Comparison of ENCODE assay signal across 8 cellular contexts in the genomic region with DNA sequence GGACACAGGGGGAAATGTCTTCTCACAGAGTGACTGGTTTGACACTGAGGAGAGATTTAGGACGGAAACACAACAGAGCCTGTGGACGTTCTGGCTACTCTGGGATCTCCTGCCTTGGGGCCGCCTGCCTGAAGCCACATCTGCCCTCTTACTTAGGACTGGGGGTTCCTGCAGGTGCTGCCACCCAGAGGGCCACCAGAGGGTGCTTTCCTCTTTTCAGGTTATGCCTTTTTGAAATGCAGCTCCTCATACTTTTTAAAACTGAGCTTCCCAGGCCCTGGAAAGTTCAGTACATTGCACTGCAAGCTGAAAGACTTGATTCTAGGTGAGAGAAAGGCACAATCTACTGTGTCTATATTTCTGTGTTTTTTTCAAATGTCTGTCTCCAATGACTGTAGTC.
DNase-seq lines count a peak whose midpoint lies in the region; ATAC-seq and TF ChIP-seq lines count a peak whose summit lies in the region.

No MANE protein-coding gene starts in this region.

- intact Hi-C loops in PC-9 (cut with micrococcal nuclease; ENCODE audit: unreplicated experiment): loop anchor here (1.0 kb wide), 2 partner anchors 48 to 429 kb away; a partner anchor contains a TSS
- intact Hi-C loops in gastrocnemius medialis (cut with DNase I; ENCODE audit: low total_unique reads): loop anchor here (10.0 kb wide), 2 partner anchors 175 to 485 kb away; no protein-coding TSS in a partner anchor

- H3K79me2 ChIP-seq in GM23338 (replicated peaks; ENCODE audit: insufficient read depth): no peaks in the 10 kb centered on the region
- H3K79me2 ChIP-seq in PC-9 (ENCODE audit: low read depth): no peaks in the 10 kb centered on the region

- H3K4me3 ChIP-seq in GM23338 (no peak overlapping the region), PC-9 (no peak overlapping the region), fibroblast of mammary gland (ENCODE audit: control insufficient read depth, low read depth, low read length) (no peak overlapping the region), gastrocnemius medialis (no peak overlapping the region)

- BruUV-seq in PC-9 (replicated peaks; lab: Mats Ljungman, UMichigan): no TSS peak

- peaks cover 27% of the 10 kb centered on the region for H3K9me3 Mint-ChIP-seq in GM23338

- H3K36me3 Mint-ChIP-seq in GM23338 (ENCODE audit: low read depth): peaks cover 24% of the 10 kb centered on the region

- H3K9me2 ChIP-seq in GM23338 (ENCODE audit: insufficient read depth): peaks cover 4% of the 10 kb centered on the region; the same call in 1 of the 2 replicates
- H3K9me2 ChIP-seq in PC-9 (ENCODE audit: insufficient read depth): no peaks in the 10 kb centered on the region

- no peaks in the 10 kb centered on the region for H3K27me3 Mint-ChIP-seq in GM23338 (ENCODE audit: insufficient read depth, low read depth, poor library complexity)

- H3K27me3 ChIP-seq in GM23338 (ENCODE audit: insufficient read depth) (no peaks in the 10 kb centered on the region), PC-9 (ENCODE audit: insufficient read depth, low read depth) (no peaks in the 10 kb centered on the region), gastrocnemius medialis (no peaks in the 10 kb centered on the region)

- H3K4me1 Mint-ChIP-seq in GM23338: peaks cover 10% of the 10 kb centered on the region

- POLR2A ChIA-PET in PC-9 (lab: Charles Lee; ENCODE audit: unreplicated experiment): interaction anchor here (0.5 kb wide), 1 partner anchor 378 kb away, joined by 4 read pairs; no protein-coding TSS in a partner anchor

- 0 out of 2 replicates have a peak overlapping the region, but pooled peaks have one; percentile 39 for H2AFZ ChIP-seq in GM23338
- no peak overlapping the region for H2AFZ ChIP-seq in PC-9

- TF ChIP-seq CTCF in GM23338 (conservative IDR thresholded peaks at IDR 0.05; ENCODE audit: low read depth in 2 of 2) (peak; percentile 63 to 72), PC-9 (conservative IDR thresholded peaks at IDR 0.05) (peak; percentile 64), fibroblast of mammary gland (conservative IDR thresholded peaks at IDR 0.05; ENCODE audit: control insufficient read depth, insufficient read depth, low read depth, low read length) (peak; percentile 59), gastrocnemius medialis (IDR thresholded peaks at IDR 0.05 in 4 of 5, conservative IDR thresholded peaks at IDR 0.05 in 1 of 5) (peak; percentile 47 to 72 (median 52))

- H4K20me1 ChIP-seq in GM23338 (replicated peaks; ENCODE audit: insufficient read depth): no peaks in the 10 kb centered on the region
- no peaks in the 10 kb centered on the region for H4K20me1 ChIP-seq in PC-9 (ENCODE audit: insufficient read depth)

- CTCF ChIA-PET in PC-9 (lab: Charles Lee): interaction anchor here (1.0 kb wide), 1 partner anchor 48 kb away, joined by 8 read pairs; no protein-coding TSS in a partner anchor

- H3K9me3 ChIP-seq in PC-9 (ENCODE audit: insufficient read depth, low read depth): peaks cover 3% of the 10 kb centered on the region; the same call in 1 of the 2 replicates
- no peaks in the 10 kb centered on the region for H3K9me3 ChIP-seq in gastrocnemius medialis

- in situ Hi-C loops in gastrocnemius medialis (cut with MboI; ENCODE audit: low sequenced_read_pairs in 4 of 4): no loop called here

- H3K27ac ChIP-seq in GM23338 (ENCODE audit: low read depth) (no peak overlapping the region), PC-9 (no peak overlapping the region), gastrocnemius medialis (no peak overlapping the region)

- ATAC-seq in GM23338 (peak; percentile 87), gastrocnemius medialis (peak; percentile 53 to 91), HG03097 (IDR thresholded peaks at IDR 0.05; ENCODE audit: low FRiP score, unreplicated experiment) (no peak)

- DNase-seq in COR-L47 (lab: John Stamatoyannopoulos, UW) (peak; percentile 26), GM23338 (ENCODE audit: low spot score) (peak; percentile 61), PC-9 (peak in 1 of 2 experiments; percentile 46), fibroblast of mammary gland (ENCODE audit: low read depth) (peak; percentile 42), gastrocnemius medialis (peak in 1 of 2 donors; percentile 47), NCI-H446 (lab: John Stamatoyannopoulos, UW) (no peak)
- DNase-seq in stimulated activated naive CD4-positive, alpha-beta T cell (lab: John Stamatoyannopoulos, UW): no peak

- TF ChIP-seq POLR2A in gastrocnemius medialis (IDR thresholded peaks at IDR 0.05): no peak

- H3K27ac Mint-ChIP-seq in GM23338: no peak overlapping the region

- H3K4me1 ChIP-seq in GM23338 (ENCODE audit: insufficient read depth) (peaks cover 6% of the 10 kb centered on the region), PC-9 (replicated peaks; ENCODE audit: insufficient read depth) (no peaks in the 10 kb centered on the region), gastrocnemius medialis (peaks cover 0 to 6% of the 10 kb centered on the region in 2 donors)

- H3K4me3 Mint-ChIP-seq in GM23338: no peak overlapping the region

- H3K36me3 ChIP-seq in GM23338 (ENCODE audit: insufficient read depth): no peaks in the 10 kb centered on the region
- H3K36me3 ChIP-seq in PC-9 (ENCODE audit: low read depth): no peaks in the 10 kb centered on the region
- H3K36me3 ChIP-seq in gastrocnemius medialis: no peaks in the 10 kb centered on the region

- H3F3A ChIP-seq in GM23338 (replicated peaks; ENCODE audit: low read depth): no peaks in the 10 kb centered on the region
- H3F3A ChIP-seq in PC-9 (ENCODE audit: insufficient read depth, low read depth): no peaks in the 10 kb centered on the region

- H3K4me2 ChIP-seq in GM23338 (no peak overlapping the region), PC-9 (no peak overlapping the region)

TF ChIP-seq in GM23338, 12 proteins besides CTCF, POLR2A, EP300 and RAD21 (continues in another document):
- no peak for TF ChIP-seq JUNB (IDR thresholded peaks at IDR 0.05; ENCODE audit: unreplicated experiment)
- TF ChIP-seq EZH2 (IDR thresholded peaks at IDR 0.05; ENCODE audit: low read depth, unreplicated experiment): no peak
- TF ChIP-seq, protein P1, sequence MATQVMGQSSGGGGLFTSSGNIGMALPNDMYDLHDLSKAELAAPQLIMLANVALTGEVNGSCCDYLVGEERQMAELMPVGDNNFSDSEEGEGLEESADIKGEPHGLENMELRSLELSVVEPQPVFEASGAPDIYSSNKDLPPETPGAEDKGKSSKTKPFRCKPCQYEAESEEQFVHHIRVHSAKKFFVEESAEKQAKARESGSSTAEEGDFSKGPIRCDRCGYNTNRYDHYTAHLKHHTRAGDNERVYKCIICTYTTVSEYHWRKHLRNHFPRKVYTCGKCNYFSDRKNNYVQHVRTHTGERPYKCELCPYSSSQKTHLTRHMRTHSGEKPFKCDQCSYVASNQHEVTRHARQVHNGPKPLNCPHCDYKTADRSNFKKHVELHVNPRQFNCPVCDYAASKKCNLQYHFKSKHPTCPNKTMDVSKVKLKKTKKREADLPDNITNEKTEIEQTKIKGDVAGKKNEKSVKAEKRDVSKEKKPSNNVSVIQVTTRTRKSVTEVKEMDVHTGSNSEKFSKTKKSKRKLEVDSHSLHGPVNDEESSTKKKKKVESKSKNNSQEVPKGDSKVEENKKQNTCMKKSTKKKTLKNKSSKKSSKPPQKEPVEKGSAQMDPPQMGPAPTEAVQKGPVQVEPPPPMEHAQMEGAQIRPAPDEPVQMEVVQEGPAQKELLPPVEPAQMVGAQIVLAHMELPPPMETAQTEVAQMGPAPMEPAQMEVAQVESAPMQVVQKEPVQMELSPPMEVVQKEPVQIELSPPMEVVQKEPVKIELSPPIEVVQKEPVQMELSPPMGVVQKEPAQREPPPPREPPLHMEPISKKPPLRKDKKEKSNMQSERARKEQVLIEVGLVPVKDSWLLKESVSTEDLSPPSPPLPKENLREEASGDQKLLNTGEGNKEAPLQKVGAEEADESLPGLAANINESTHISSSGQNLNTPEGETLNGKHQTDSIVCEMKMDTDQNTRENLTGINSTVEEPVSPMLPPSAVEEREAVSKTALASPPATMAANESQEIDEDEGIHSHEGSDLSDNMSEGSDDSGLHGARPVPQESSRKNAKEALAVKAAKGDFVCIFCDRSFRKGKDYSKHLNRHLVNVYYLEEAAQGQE (IDR thresholded peaks at IDR 0.05; ENCODE audit: unreplicated experiment): no peak
- no peak for TF ChIP-seq STAT1 (IDR thresholded peaks at IDR 0.05; ENCODE audit: unreplicated experiment)
- TF ChIP-seq POLR2AphosphoS5 (IDR thresholded peaks at IDR 0.05; ENCODE audit: low read depth): no peak
- TF ChIP-seq CREB1 (CRISPR knock-in tag; IDR thresholded peaks at IDR 0.05; ENCODE audit: low read depth): no peak
- no peak for TF ChIP-seq ZNF331 (CRISPR knock-in tag; IDR thresholded peaks at IDR 0.05; ENCODE audit: low read depth)

Comparison
In these comparisons a context has a peak if more than half of its experiments do, and no peak if none do; other contexts are left out.
1. DNase-seq: peak in COR-L47 (single experiment), GM23338 (single experiment) and fibroblast of mammary gland (single experiment); none in stimulated activated naive CD4-positive, alpha-beta T cell (0 of 6) and NCI-H446 (0 of 2).
2. Peak in every context shown above with its lines, with median percentiles within 50 percentile points of each other: CTCF ChIP-seq.